Comparison of ENCODE assay signal across 9 cellular contexts in the genomic region with DNA sequence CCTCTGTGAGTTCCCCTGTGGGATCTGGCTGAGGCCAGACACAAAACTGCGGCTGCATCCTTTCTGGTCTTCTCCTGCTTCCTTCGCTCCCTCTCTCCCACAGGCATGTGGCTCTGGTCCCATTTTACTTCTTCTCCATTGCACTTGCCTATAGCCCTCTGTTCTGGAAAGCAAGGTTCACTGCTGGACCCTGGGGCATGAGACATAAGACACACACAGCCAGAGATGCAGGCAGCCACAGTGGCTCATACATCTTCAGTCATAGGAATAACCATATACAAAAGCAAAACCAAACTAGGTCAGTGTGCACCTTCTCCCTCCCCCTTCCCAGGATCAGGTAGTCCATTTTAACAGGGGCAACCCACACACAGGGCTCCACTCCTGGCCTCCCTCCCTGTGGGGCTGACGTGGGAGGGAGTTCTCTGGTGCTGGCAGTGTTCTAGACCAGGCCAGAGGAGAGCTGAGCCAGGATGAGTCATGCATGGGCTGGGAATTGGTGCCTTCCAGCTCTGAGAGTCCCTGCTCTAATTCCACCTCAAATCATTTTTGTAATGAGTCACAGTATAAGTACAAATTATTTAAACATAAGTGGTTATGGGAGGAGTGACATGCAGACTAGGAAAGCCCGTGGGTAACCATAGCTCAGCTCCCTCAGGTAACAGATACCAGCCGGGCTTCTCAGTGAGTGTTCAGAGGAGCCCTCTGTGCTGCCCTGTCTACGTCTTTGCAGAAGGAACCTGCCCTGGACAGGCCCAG. TPM values are rescaled to one million over a fixed set of nuclear protein-coding genes. Genes with fewer than 3 reads are reported as not detected.
DNase-seq lines count a peak whose midpoint lies in the region; ATAC-seq and TF ChIP-seq lines count a peak whose summit lies in the region.
"Had no signal": no experiment of that assay in that cellular context is flagged by ENCODE, and none has a peak within 500 bp of the region (broad histone marks: within the 10 kb centered on the region; RNA-seq: fewer than 3 reads in every experiment).

No MANE protein-coding gene starts in this region.

- peak; percentile 69 to 79 for ATAC-seq in activated naive CD4-positive, alpha-beta T cell treated with anti-CD3 and anti-CD28 coated beads, Interleukin-2, amount 50 U/mL, for 72 hours
- peak; percentile 49 for ATAC-seq in left colon
- peak; percentile 83 to 92 for ATAC-seq in upper lobe of left lung (ENCODE audit: low FRiP score in 2 of 2)
- no peak for ATAC-seq in naive thymus-derived CD8-positive, alpha-beta T cell
- ATAC-seq in GM21367 (IDR thresholded peaks at IDR 0.05; ENCODE audit: unreplicated experiment): no peak

- no peak overlapping the region for H3K4me3 Mint-ChIP-seq in naive thymus-derived CD8-positive, alpha-beta T cell
- H3K4me3 Mint-ChIP-seq: stimulated activated naive CD8-positive, alpha-beta T cell treated with anti-CD3 and anti-CD28 coated beads, Interleukin-15, Interleukin-2, amounts not matched to agents 100 ng/mL and 50 ng/mL, for 24 hours had no signal

- POLR2A ChIA-PET in naive thymus-derived CD8-positive, alpha-beta T cell (lab: Charles Lee): no interaction called here

- no peak for TF ChIP-seq CTCF in upper lobe of left lung (IDR thresholded peaks at IDR 0.05)

- no peak for TF ChIP-seq POLR2A in upper lobe of left lung (IDR thresholded peaks at IDR 0.05)

- intact Hi-C loops in left colon (cut with DNase I, micrococcal nuclease): no loop called here

- H3K4me1 Mint-ChIP-seq in naive thymus-derived CD8-positive, alpha-beta T cell: peaks cover 0 to 3% (median 0%) of the 10 kb centered on the region in 4 donors

- no peak for DNase-seq in activated naive CD4-positive, alpha-beta T cell treated with anti-CD3 and anti-CD28 coated beads, Interleukin-2, amount 50 U/mL, for 72 hours (ENCODE audit: low spot score in 2 of 2)
- DNase-seq in activated naive CD4-positive, alpha-beta T cell treated with anti-CD3 and anti-CD28 coated beads, Interleukin-2, amount 50 U/mL, for 16 hours: no peak
- DNase-seq in brain pericyte (ENCODE audit: low read depth, low spot score) (peak; percentile 29), left colon (peak; percentile 19 to 50), upper lobe of left lung (peak in 1 of 2 donors; percentile 48)
- DNase-seq in activated CD4-positive, CD25-positive, alpha-beta regulatory T cell (lab: John Stamatoyannopoulos, UW): no peak
- no peak for DNase-seq in naive thymus-derived CD8-positive, alpha-beta T cell

- H3K27me3 Mint-ChIP-seq in naive thymus-derived CD8-positive, alpha-beta T cell: peaks cover 4 to 42% (median 9%) of the 10 kb centered on the region in 5 donors

- no peaks in the 10 kb centered on the region for H3K9me3 ChIP-seq in upper lobe of left lung

- no peak overlapping the region for H3K27ac ChIP-seq in upper lobe of left lung

- H3K36me3 ChIP-seq in upper lobe of left lung: no peaks in the 10 kb centered on the region

- H3K27ac Mint-ChIP-seq in activated naive CD4-positive, alpha-beta T cell treated with anti-CD3 and anti-CD28 coated beads, Interleukin-2, amount 50 U/mL, for 72 hours: no peak overlapping the region
- no peak overlapping the region for H3K27ac Mint-ChIP-seq in naive thymus-derived CD8-positive, alpha-beta T cell
- H3K27ac Mint-ChIP-seq: stimulated activated naive CD8-positive, alpha-beta T cell treated with anti-CD3 and anti-CD28 coated beads, Interleukin-15, Interleukin-2, amounts not matched to agents 100 ng/mL and 50 ng/mL, for 24 hours had no signal

- H3K27me3 ChIP-seq in upper lobe of left lung: no peaks in the 10 kb centered on the region

- TF ChIP-seq EP300 in upper lobe of left lung (IDR thresholded peaks at IDR 0.05): no peak

- no peaks in the 10 kb centered on the region for H3K9me3 Mint-ChIP-seq in activated naive CD4-positive, alpha-beta T cell treated with anti-CD3 and anti-CD28 coated beads, Interleukin-2, amount 50 U/mL, for 72 hours
- H3K9me3 Mint-ChIP-seq in naive thymus-derived CD8-positive, alpha-beta T cell: no peaks in the 10 kb centered on the region
- H3K9me3 Mint-ChIP-seq: stimulated activated naive CD8-positive, alpha-beta T cell treated with anti-CD3 and anti-CD28 coated beads, Interleukin-15, Interleukin-2, amounts not matched to agents 100 ng/mL and 50 ng/mL, for 24 hours had no signal

- WGBS in upper lobe of left lung, 2 donors: 71 to 78% methylated on average over 5 to 6 of the region's 6 CpGs

- H3K4me3 ChIP-seq in upper lobe of left lung: no peak overlapping the region

- H3K36me3 Mint-ChIP-seq in activated naive CD4-positive, alpha-beta T cell treated with anti-CD3 and anti-CD28 coated beads, Interleukin-2, amount 50 U/mL, for 72 hours: no peaks in the 10 kb centered on the region
- H3K36me3 Mint-ChIP-seq in naive thymus-derived CD8-positive, alpha-beta T cell: no peaks in the 10 kb centered on the region

- peaks cover 0 to 4% (median 0%) of the 10 kb centered on the region in 4 donors for H3K4me1 ChIP-seq in upper lobe of left lung

RNA-seq across cellular contexts. Expression of a gene that starts 58.0 kb away (rescaled TPM):
- not detected for total RNA-seq in activated naive CD4-positive, alpha-beta T cell treated with anti-CD3 and anti-CD28 coated beads, Interleukin-2, amount 50 U/mL, for 72 hours
- total RNA-seq in left colon (1 to 10 TPM; 2.0 to 2.2 TPM), upper lobe of left lung (under 1 TPM in 1 of 6 donors, not detected in 5; 0.17 TPM)
- not detected for total RNA-seq in naive thymus-derived CD8-positive, alpha-beta T cell
- not detected for polyA plus RNA-seq in naive thymus-derived CD8-positive, alpha-beta T cell

Comparison
In these comparisons a context has a peak if more than half of its experiments do, and no peak if none do; other contexts are left out.
1. ATAC-seq: peak in activated naive CD4-positive, alpha-beta T cell treated with anti-CD3 and anti-CD28 coated beads, Interleukin-2, amount 50 U/mL, for 72 hours (2 of 2), left colon (single experiment) and upper lobe of left lung (2 of 2); none in naive thymus-derived CD8-positive, alpha-beta T cell (0 of 2) and GM21367 (single experiment).
2. DNase-seq: peak in brain pericyte (single experiment) and left colon (2 of 2); none in activated naive CD4-positive, alpha-beta T cell treated with anti-CD3 and anti-CD28 coated beads, Interleukin-2, amount 50 U/mL, for 72 hours (0 of 2), activated naive CD4-positive, alpha-beta T cell treated with anti-CD3 and anti-CD28 coated beads, Interleukin-2, amount 50 U/mL, for 16 hours (single experiment), activated CD4-positive, CD25-positive, alpha-beta regulatory T cell (0 of 4) and naive thymus-derived CD8-positive, alpha-beta T cell (0 of 10).